In the genomic region with DNA sequence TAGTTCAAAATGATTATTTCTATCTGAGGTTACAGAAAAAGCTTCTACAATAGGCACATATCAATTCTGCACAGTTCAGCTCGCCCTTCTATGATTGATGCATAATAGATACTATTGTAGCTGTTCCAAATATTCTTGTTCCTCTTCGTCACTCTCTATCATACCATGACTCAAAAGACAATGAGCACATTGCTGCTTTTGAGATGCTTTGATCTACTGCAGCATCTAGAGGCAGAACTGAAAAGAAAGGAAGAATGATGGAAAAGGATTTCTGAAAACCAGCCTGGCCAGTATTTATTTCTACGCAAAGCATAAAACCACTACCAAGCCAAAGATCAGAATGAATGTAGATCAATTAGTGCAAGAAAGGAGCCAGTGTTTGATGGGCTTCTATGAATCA, we compare ENCODE assay signal across 18 cellular contexts. TPM values are rescaled to one million over a fixed set of nuclear protein-coding genes. Genes with fewer than 3 reads are reported as not detected.
DNase-seq lines count a peak whose midpoint lies in the region; ATAC-seq and TF ChIP-seq lines count a peak whose summit lies in the region.
"Had no signal": no experiment of that assay in that cellular context is flagged by ENCODE, and none has a peak within 500 bp of the region (broad histone marks: within the 10 kb centered on the region; RNA-seq: fewer than 3 reads in every experiment).

No MANE protein-coding gene starts in this region.

- no peak overlapping the region for H2AFZ ChIP-seq in neural cell (ENCODE audit: low read depth, low read length)
- H2AFZ ChIP-seq: GM23338 had no signal

- no peak overlapping the region for H3K4me2 ChIP-seq in neural cell (ENCODE audit: low read length)
- H3K4me2 ChIP-seq: A549, BLaER1, GM23338 had no signal

- no peak overlapping the region for H3K4me3 ChIP-seq in neural cell (ENCODE audit: low read length)
- H3K4me3 ChIP-seq: A549, BLaER1, GM12878, GM23338 had no signal

- H3K9ac ChIP-seq in neural cell (ENCODE audit: low read length): no peak overlapping the region
- H3K9ac ChIP-seq: BLaER1 had no signal

- H3K79me2 ChIP-seq in neural cell (replicated peaks; ENCODE audit: insufficient read depth, low read length): no peaks in the 10 kb centered on the region

- no peak for TF ChIP-seq EP300 in neural cell (conservative IDR thresholded peaks at IDR 0.05; ENCODE audit: poor library complexity, severe bottlenecking)

- TF ChIP-seq RAD21 in neural cell (conservative IDR thresholded peaks at IDR 0.05): peak; percentile 14

- H3K27ac ChIP-seq in caudate nucleus (ENCODE audit: low read depth, low read length): peak overlapping the region; percentile 3
- no peak overlapping the region for H3K27ac ChIP-seq in neural cell (ENCODE audit: low read length)
- H3K27ac ChIP-seq: 22Rv1, A549, BLaER1 had no signal

- no peaks in the 10 kb centered on the region for H3K9me3 ChIP-seq in neural cell (ENCODE audit: low read length)
- H3K9me3 ChIP-seq: A549, BLaER1 had no signal

- no peak for ATAC-seq in HG02678 (IDR thresholded peaks at IDR 0.05; ENCODE audit: unreplicated experiment)
- ATAC-seq: A549, GM12878, GM23338 had no signal

- no peaks in the 10 kb centered on the region for H3K36me3 ChIP-seq in neural cell (ENCODE audit: insufficient read depth, low read length)
- H3K36me3 ChIP-seq: BLaER1 had no signal

- H4K20me1 ChIP-seq in neural cell (ENCODE audit: insufficient read depth): no peaks in the 10 kb centered on the region
- H4K20me1 ChIP-seq: BLaER1 had no signal

- no peaks in the 10 kb centered on the region for H3K27me3 ChIP-seq in neural cell (ENCODE audit: insufficient read depth, low read depth, low read length)
- H3K27me3 ChIP-seq: BLaER1 had no signal

- H3F3A ChIP-seq in neural cell (ENCODE audit: insufficient read depth, low read length, poor library complexity, severe bottlenecking): no peaks in the 10 kb centered on the region

- DNase-seq in Ammon's horn (ENCODE audit: low spot score) (peak; percentile 41), caudate nucleus (lab: John Stamatoyannopoulos, UW) (peak in 2 of 61 donors; percentile 1 to 8), foreskin melanocyte (peak; percentile 47), GM19238 (ENCODE audit: insufficient read length, low spot score) (no peak), mucosa of gallbladder (ENCODE audit: low spot score) (no peak), NCI-H446 treated with DMSO at 0.1 percent for 48 hours (lab: John Stamatoyannopoulos, UW) (no peak)
- DNase-seq: AML-193; CD4-positive, alpha-beta memory T cell; DMS79 treated with DMSO at 0.1 percent for 48 hours; HCEC 1CT; IMR-90 had no signal

- peak; percentile 27 for TF ChIP-seq CTCF in neural cell (IDR thresholded peaks at IDR 0.05; ENCODE audit: poor library complexity, severe bottlenecking)

- no peaks in the 10 kb centered on the region for H3K9me2 ChIP-seq in neural cell (ENCODE audit: insufficient read depth, low read length)

TF ChIP-seq in neural cell, 6 proteins besides CTCF, POLR2A, EP300 and RAD21:
- TF ChIP-seq, protein P1, sequence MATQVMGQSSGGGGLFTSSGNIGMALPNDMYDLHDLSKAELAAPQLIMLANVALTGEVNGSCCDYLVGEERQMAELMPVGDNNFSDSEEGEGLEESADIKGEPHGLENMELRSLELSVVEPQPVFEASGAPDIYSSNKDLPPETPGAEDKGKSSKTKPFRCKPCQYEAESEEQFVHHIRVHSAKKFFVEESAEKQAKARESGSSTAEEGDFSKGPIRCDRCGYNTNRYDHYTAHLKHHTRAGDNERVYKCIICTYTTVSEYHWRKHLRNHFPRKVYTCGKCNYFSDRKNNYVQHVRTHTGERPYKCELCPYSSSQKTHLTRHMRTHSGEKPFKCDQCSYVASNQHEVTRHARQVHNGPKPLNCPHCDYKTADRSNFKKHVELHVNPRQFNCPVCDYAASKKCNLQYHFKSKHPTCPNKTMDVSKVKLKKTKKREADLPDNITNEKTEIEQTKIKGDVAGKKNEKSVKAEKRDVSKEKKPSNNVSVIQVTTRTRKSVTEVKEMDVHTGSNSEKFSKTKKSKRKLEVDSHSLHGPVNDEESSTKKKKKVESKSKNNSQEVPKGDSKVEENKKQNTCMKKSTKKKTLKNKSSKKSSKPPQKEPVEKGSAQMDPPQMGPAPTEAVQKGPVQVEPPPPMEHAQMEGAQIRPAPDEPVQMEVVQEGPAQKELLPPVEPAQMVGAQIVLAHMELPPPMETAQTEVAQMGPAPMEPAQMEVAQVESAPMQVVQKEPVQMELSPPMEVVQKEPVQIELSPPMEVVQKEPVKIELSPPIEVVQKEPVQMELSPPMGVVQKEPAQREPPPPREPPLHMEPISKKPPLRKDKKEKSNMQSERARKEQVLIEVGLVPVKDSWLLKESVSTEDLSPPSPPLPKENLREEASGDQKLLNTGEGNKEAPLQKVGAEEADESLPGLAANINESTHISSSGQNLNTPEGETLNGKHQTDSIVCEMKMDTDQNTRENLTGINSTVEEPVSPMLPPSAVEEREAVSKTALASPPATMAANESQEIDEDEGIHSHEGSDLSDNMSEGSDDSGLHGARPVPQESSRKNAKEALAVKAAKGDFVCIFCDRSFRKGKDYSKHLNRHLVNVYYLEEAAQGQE (IDR thresholded peaks at IDR 0.05; ENCODE audit: borderline replicate concordance): no peak
- TF ChIP-seq EZH2 (IDR thresholded peaks at IDR 0.05; ENCODE audit: borderline replicate concordance, insufficient read depth, low read length, poor library complexity, severe bottlenecking) (no peak), POLR2AphosphoS5 (IDR thresholded peaks at IDR 0.05) (no peak), TAF1 (IDR thresholded peaks at IDR 0.05; ENCODE audit: low read depth) (no peak), SMC3 (conservative IDR thresholded peaks at IDR 0.05; ENCODE audit: poor library complexity) (no peak)
TF ChIP-seq in neural cell: peak in this region for 0.

RNA-seq across cellular contexts. Expression of a gene that starts 59.3 kb away (rescaled TPM):
- polyA plus RNA-seq in neural cell: 2.3 and 3.4 TPM in 2 replicates
- polyA minus RNA-seq in neural cell: 16.6 and 18.8 TPM in 2 replicates
- total RNA-seq in mucosa of gallbladder: 92.0 TPM
- polyA plus RNA-seq: CD4-positive, alpha-beta memory T cell had no signal

Comparison
In these comparisons a context has a peak if more than half of its experiments do, and no peak if none do; other contexts are left out.
1. DNase-seq: peak in Ammon's horn (single experiment) and foreskin melanocyte (single experiment); none in GM19238 (single experiment), mucosa of gallbladder (single experiment) and NCI-H446 treated with DMSO at 0.1 percent for 48 hours (single experiment).